11 cellular contexts compared by ENCODE assay signal in the genomic region with DNA sequence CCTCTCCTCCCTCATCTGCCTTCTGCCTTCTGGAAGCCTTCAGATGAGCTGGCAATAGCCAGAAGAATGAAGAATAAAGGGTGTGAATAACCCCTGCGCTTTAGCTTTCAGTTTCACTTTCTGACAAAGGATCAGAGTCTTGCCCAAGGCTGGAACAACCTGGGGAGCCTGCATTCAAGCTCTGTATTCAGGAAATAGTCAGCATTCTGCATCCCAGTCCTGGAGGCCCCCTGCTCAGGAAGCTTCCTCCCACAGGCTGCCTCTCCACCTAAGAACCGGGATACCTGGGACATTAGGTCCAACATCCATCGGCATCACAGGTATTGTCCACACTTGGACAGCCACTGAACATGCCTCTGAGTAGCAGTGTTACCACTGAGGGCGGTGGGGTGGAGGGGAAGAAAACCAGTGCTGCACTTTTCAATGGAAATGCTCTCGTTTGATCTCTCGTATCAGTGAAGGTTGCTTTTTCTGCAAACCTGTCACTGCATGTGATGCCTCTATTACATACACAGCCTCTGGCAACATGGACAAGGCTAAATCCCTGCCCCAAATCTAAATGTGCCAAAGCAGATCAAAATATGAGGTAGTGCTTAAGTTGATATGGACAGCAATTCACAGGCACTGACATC. TPM values are rescaled to one million over a fixed set of nuclear protein-coding genes. Genes with fewer than 3 reads are reported as not detected.
DNase-seq lines count a peak whose midpoint lies in the region; ATAC-seq, FAIRE-seq and TF ChIP-seq lines count a peak whose summit lies in the region.
"Had no signal": no experiment of that assay in that cellular context is flagged by ENCODE, and none has a peak within 500 bp of the region (broad histone marks: within the 10 kb centered on the region; RNA-seq: fewer than 3 reads in every experiment).

No MANE protein-coding gene starts in this region.

- H3K9me3 Mint-ChIP-seq in mesothelial cell of epicardium: no peaks in the 10 kb centered on the region

- peaks cover 13% of the 10 kb centered on the region for H3K27me3 Mint-ChIP-seq in mesothelial cell of epicardium (ENCODE audit: low read depth)

- no peaks in the 10 kb centered on the region for H3K36me3 Mint-ChIP-seq in mesothelial cell of epicardium

- no peak for TF ChIP-seq CTCF in NB4 (IDR thresholded peaks at IDR 0.05; ENCODE audit: low read depth, low read length)
- no peak for TF ChIP-seq CTCF in esophagus squamous epithelium (IDR thresholded peaks at IDR 0.05)
- no peak for TF ChIP-seq CTCF in mesothelial cell of epicardium (IDR thresholded peaks at IDR 0.05; ENCODE audit: unreplicated experiment)

- WGBS in esophagus squamous epithelium, 2 donors: 25 to 29% methylated on average over 4 to 6 of the region's 6 CpGs
- WGBS in small intestine, 3 donors: 58 to 65% (median 65%) methylated on average over 6 of the region's 6 CpGs

- H3K4me1 ChIP-seq in esophagus squamous epithelium (peaks cover 0 to 16% (median 4%) of the 10 kb centered on the region in 3 donors), small intestine (ENCODE audit: control insufficient read depth in 2 of 2, insufficient read depth in 1 of 2, low read depth in 1 of 2, low read length in 1 of 2) (no peaks in the 10 kb centered on the region)
- H3K4me1 ChIP-seq: A549, colonic mucosa had no signal

- no peak for TF ChIP-seq POLR2A in NB4 (IDR thresholded peaks at IDR 0.05; ENCODE audit: extremely low read depth, insufficient read length)
- no peak for TF ChIP-seq POLR2A in esophagus squamous epithelium (IDR thresholded peaks at IDR 0.05)

- DNase-seq in NCI-H2029 (lab: John Stamatoyannopoulos, UW): peak; percentile 20
- no peak for DNase-seq in NCI-H2029 treated with DMSO at 0.1 percent for 48 hours (lab: John Stamatoyannopoulos, UW)
- DNase-seq in NB4 (ENCODE audit: low read depth): peak; percentile 33
- DNase-seq in esophagus squamous epithelium (lab: John Stamatoyannopoulos, UW): no peak
- peak; percentile 69 for DNase-seq in small intestine
- DNase-seq in mesothelial cell of epicardium (ENCODE audit: low spot score in 2 of 2, unreplicated experiment in 2 of 2): no peak
- no peak for DNase-seq in NCI-H2227 (lab: John Stamatoyannopoulos, UW; ENCODE audit: unreplicated experiment)
- DNase-seq: colonic mucosa, NCI-H1436 had no signal

- H3K9me3 ChIP-seq in esophagus squamous epithelium (no peaks in the 10 kb centered on the region), small intestine (ENCODE audit: control insufficient read depth, low read depth) (no peaks in the 10 kb centered on the region)
- H3K9me3 ChIP-seq: A549, colonic mucosa had no signal

- H3K4me3 ChIP-seq in NB4 (ENCODE audit: low read depth, low read length): no peak overlapping the region
- H3K4me3 ChIP-seq in esophagus squamous epithelium: peak overlapping the region in 3 of 4 donors; percentile 10 to 48 (median 19)
- H3K4me3 ChIP-seq in small intestine (ENCODE audit: low read depth in 1 of 2, low read length in 2 of 2): no peak overlapping the region
- H3K4me3 ChIP-seq: A549, colonic mucosa had no signal

- no peak for FAIRE-seq in small intestine (lab: Jason Lieb, UNC)
- FAIRE-seq: A549 had no signal

- no peak for ATAC-seq in GM19397 (IDR thresholded peaks at IDR 0.05; ENCODE audit: unreplicated experiment)
- ATAC-seq: A549 had no signal

- H3K4me3 Mint-ChIP-seq in mesothelial cell of epicardium: no peak overlapping the region

- H3K27me3 ChIP-seq in esophagus squamous epithelium (no peaks in the 10 kb centered on the region), small intestine (ENCODE audit: control insufficient read depth in 2 of 2, insufficient read depth in 2 of 2, low read length in 2 of 2) (no peaks in the 10 kb centered on the region)
- H3K27me3 ChIP-seq: colonic mucosa had no signal

- peaks cover 2% of the 10 kb centered on the region for H3K4me1 Mint-ChIP-seq in mesothelial cell of epicardium

- H3K36me3 ChIP-seq in esophagus squamous epithelium: no peaks in the 10 kb centered on the region
- no peaks in the 10 kb centered on the region for H3K36me3 ChIP-seq in small intestine (ENCODE audit: control insufficient read depth in 2 of 2, insufficient read depth in 2 of 2, low read length in 2 of 2)
- H3K36me3 ChIP-seq: colonic mucosa had no signal

- intact Hi-C loops in esophagus squamous epithelium (cut with DNase I): no loop called here

- H3K27ac ChIP-seq in esophagus squamous epithelium (peak overlapping the region in 1 of 4 donors; percentile 5), small intestine (ENCODE audit: low read depth in 1 of 2, low read length in 1 of 2) (no peak overlapping the region)
- H3K27ac ChIP-seq: A549, colonic mucosa had no signal

- H3K27ac Mint-ChIP-seq in mesothelial cell of epicardium: no peak overlapping the region

RNA-seq across cellular contexts. Expression of gene ACO1, which starts 39.8 kb away (rescaled TPM):
- total RNA-seq in esophagus squamous epithelium: 10 to 100 TPM; 10.7 to 25.7 (median 21.5) TPM
- 10 to 100 TPM; 27.8 to 40.3 (median 34.8) TPM for polyA plus RNA-seq in small intestine
- 23.9 to 24.6 TPM (median 24.0 TPM) in 3 replicates for total RNA-seq in mesothelial cell of epicardium

Comparison
In these comparisons a context has a peak if more than half of its experiments do, and no peak if none do; other contexts are left out.
1. DNase-seq: peak in NCI-H2029 (single experiment), NB4 (single experiment) and small intestine (single experiment); none in NCI-H2029 treated with DMSO at 0.1 percent for 48 hours (single experiment), esophagus squamous epithelium (single experiment), mesothelial cell of epicardium (0 of 2) and NCI-H2227 (single experiment).
2. H3K4me3 ChIP-seq: peak in esophagus squamous epithelium (3 of 4); none in NB4 (single experiment) and small intestine (0 of 2).